12 cellular contexts compared by ENCODE assay signal in genomic region chr19:3058009-3058820, GRCh38. TPM values are rescaled to one million over a fixed set of nuclear protein-coding genes. Genes with fewer than 3 reads are reported as not detected.
DNase-seq lines count a peak whose midpoint lies in the region; ATAC-seq and TF ChIP-seq lines count a peak whose summit lies in the region.
"Had no signal": no experiment of that assay in that cellular context is flagged by ENCODE, and none has a peak within 500 bp of the region (broad histone marks: within the 10 kb centered on the region; RNA-seq: fewer than 3 reads in every experiment).

No MANE protein-coding gene starts in this region.

- peaks cover 36% of the 10 kb centered on the region for H3K4me1 Mint-ChIP-seq in T-helper 17 cell

- H3K4me3 Mint-ChIP-seq in T-helper 17 cell: peak overlapping the region; percentile 43

- H3K4me1 ChIP-seq in esophagus muscularis mucosa (peaks cover 63 to 82% (median 77%) of the 10 kb centered on the region in 4 donors), sigmoid colon (peaks cover 4 to 74% (median 69%) of the 10 kb centered on the region in 4 donors)

- ATAC-seq in T-helper 17 cell (no peak), GM18502 (IDR thresholded peaks at IDR 0.05; ENCODE audit: poor library complexity, unreplicated experiment) (no peak)

- TF ChIP-seq CTCF in esophagus muscularis mucosa (IDR thresholded peaks at IDR 0.05): no peak
- TF ChIP-seq CTCF in sigmoid colon (IDR thresholded peaks at IDR 0.05): no peak
- TF ChIP-seq CTCF in GM10266 (IDR thresholded peaks at IDR 0.05; ENCODE audit: control insufficient read depth, insufficient read depth, low read depth, missing control alignments): no peak

- DNase-seq in T-helper 17 cell (no peak), esophagus muscularis mucosa (ENCODE audit: extremely low spot score) (no peak), sigmoid colon (no peak), MV-4-11 (lab: John Stamatoyannopoulos, UW) (no peak), NCI-H748 (lab: John Stamatoyannopoulos, UW; ENCODE audit: unreplicated experiment) (no peak), GM10266 (ENCODE audit: extremely low spot score) (no peak)
- DNase-seq: activated CD8-positive, alpha-beta memory T cell treated with anti-CD3 and anti-CD28 coated beads, Interleukin-2, amount 50 U/mL, for 4 hours; KG1; stimulated activated CD4-positive, alpha-beta T cell treated with anti-CD3 and anti-CD28 coated beads, Interleukin-4, amount 100 ng/mL, for 24 hours; SW 1271 had no signal

- H3K36me3 ChIP-seq in esophagus muscularis mucosa (peaks cover 26 to 76% (median 64%) of the 10 kb centered on the region in 4 donors), sigmoid colon (peaks cover 17 to 62% (median 42%) of the 10 kb centered on the region in 4 donors)

- WGBS in esophagus muscularis mucosa: 73% methylated on average over 20 of the region's 20 CpGs
- 88 to 90% methylated on average over 20 of the region's 20 CpGs for WGBS in sigmoid colon, 2 donors

- peak overlapping the region; percentile 81 to 99 (median 99) for H3K27ac ChIP-seq in esophagus muscularis mucosa (replicated peaks in 1 of 4)
- H3K27ac ChIP-seq in sigmoid colon: peak overlapping the region; percentile 86 to 99 (median 96)

- H3K4me3 ChIP-seq in esophagus muscularis mucosa (peak overlapping the region in 1 of 4 donors; percentile 7), sigmoid colon (peak overlapping the region in 1 of 4 donors; percentile 29)

- peak; percentile 13 for TF ChIP-seq POLR2A in GM18526 (IDR thresholded peaks at IDR 0.05; ENCODE audit: extremely low read depth, insufficient read length)
- TF ChIP-seq POLR2A in esophagus muscularis mucosa (IDR thresholded peaks at IDR 0.05; ENCODE audit: low read depth): no peak
- no peak for TF ChIP-seq POLR2A in sigmoid colon (IDR thresholded peaks at IDR 0.05)

- no peaks in the 10 kb centered on the region for H3K27me3 ChIP-seq in esophagus muscularis mucosa
- H3K27me3 ChIP-seq in sigmoid colon: no peaks in the 10 kb centered on the region

- intact Hi-C loops in esophagus muscularis mucosa (cut with DNase I): loop anchor here (5.0 kb wide), 2 partner anchors 76 to 96 kb away; no protein-coding TSS in a partner anchor
- intact Hi-C loops in sigmoid colon (cut with DNase I): no loop called here

- H3K9me3 ChIP-seq in T-helper 17 cell (ENCODE audit: control insufficient read depth, low read length, poor library complexity, severe bottlenecking) (no peaks in the 10 kb centered on the region), esophagus muscularis mucosa (no peaks in the 10 kb centered on the region), sigmoid colon (no peaks in the 10 kb centered on the region)

- peaks cover 4% of the 10 kb centered on the region for H3K36me3 Mint-ChIP-seq in T-helper 17 cell (ENCODE audit: low read depth)

- H3K27me3 Mint-ChIP-seq in T-helper 17 cell: no peaks in the 10 kb centered on the region

- H3K27ac Mint-ChIP-seq in T-helper 17 cell: peak overlapping the region; percentile 84

- TF ChIP-seq EP300 in esophagus muscularis mucosa (IDR thresholded peaks at IDR 0.05) (no peak), sigmoid colon (IDR thresholded peaks at IDR 0.05) (no peak)

RNA-seq across cellular contexts. Expression of gene TLE5, which starts 4.1 kb away (rescaled TPM):
- 100 to 1,000 TPM; 869 to 906 TPM for total RNA-seq in T-helper 17 cell
- total RNA-seq in esophagus muscularis mucosa: 100 to 1,000 TPM; 657 to 947 (median 804) TPM
- 100 to 1,000 TPM; 581 to 711 (median 629) TPM for total RNA-seq in sigmoid colon
- 100 to 1,000 TPM; 561 to 714 (median 581) TPM for polyA plus RNA-seq in sigmoid colon

RNA-seq across cellular contexts. Expression of gene TLE2, which starts 29.1 kb away (rescaled TPM):
- total RNA-seq in T-helper 17 cell (10 to 100 TPM in 1 of 2 donors, 1 to 10 TPM in 1; 9.5 to 13.1 TPM), esophagus muscularis mucosa (10 to 100 TPM; 34.0 to 51.2 (median 44.1) TPM), sigmoid colon (10 to 100 TPM; 27.8 to 66.5 (median 47.3) TPM)
- polyA plus RNA-seq in sigmoid colon: 10 to 100 TPM; 10.9 to 20.9 (median 14.4) TPM

RNA-seq across cellular contexts. Expression of gene GNA11, which starts 35.9 kb away (rescaled TPM):
- total RNA-seq in T-helper 17 cell: 1 to 10 TPM in 1 of 2 donors, under 1 TPM in 1; 0.85 to 1.6 TPM
- 100 to 1,000 TPM in 3 of 4 donors, 10 to 100 TPM in 1; 90.5 to 169 (median 119) TPM for total RNA-seq in esophagus muscularis mucosa
- 10 to 100 TPM; 43.2 to 52.5 (median 45.4) TPM for total RNA-seq in sigmoid colon
- 100 to 1,000 TPM in 2 of 3 donors, 10 to 100 TPM in 1; 90.1 to 151 (median 150) TPM for polyA plus RNA-seq in sigmoid colon

Comparison
In these comparisons a context has a peak if more than half of its experiments do, and no peak if none do; other contexts are left out.
1. RNA of gene GNA11, which starts 35.9 kb away (total RNA-seq): 90.5 to 169 TPM in esophagus muscularis mucosa and 43.2 to 52.5 TPM in sigmoid colon; 0.85 to 1.6 TPM in T-helper 17 cell; every median in the first group is over 10 times any median in the second.